In the genomic region with DNA sequence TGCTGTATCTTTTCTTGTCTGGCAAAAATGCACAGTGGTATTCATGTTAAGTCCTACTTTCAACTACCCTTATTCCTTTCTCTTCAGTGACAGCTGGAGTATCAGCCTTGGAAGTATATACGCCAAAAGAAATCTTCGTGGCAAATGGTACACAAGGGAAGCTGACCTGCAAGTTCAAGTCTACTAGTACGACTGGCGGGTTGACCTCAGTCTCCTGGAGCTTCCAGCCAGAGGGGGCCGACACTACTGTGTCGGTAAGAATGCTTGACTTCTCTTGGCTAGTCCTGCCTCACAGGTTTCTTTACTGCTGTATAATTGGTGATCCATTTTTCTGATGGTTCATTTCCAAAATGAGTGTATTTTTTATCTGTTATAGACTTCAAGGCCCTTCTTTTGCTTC, we compare ENCODE assay signal across 3 cellular contexts.
A peak's percentile ranks its signal among the peaks of the same experiment; 100 is the strongest.
TF ChIP-seq lines count a peak whose summit lies in the region.

No MANE protein-coding gene starts in this region.

TF ChIP-seq in HepG2, 621 proteins besides CTCF, POLR2A, EP300 and RAD21:
- TF ChIP-seq, protein P1, sequence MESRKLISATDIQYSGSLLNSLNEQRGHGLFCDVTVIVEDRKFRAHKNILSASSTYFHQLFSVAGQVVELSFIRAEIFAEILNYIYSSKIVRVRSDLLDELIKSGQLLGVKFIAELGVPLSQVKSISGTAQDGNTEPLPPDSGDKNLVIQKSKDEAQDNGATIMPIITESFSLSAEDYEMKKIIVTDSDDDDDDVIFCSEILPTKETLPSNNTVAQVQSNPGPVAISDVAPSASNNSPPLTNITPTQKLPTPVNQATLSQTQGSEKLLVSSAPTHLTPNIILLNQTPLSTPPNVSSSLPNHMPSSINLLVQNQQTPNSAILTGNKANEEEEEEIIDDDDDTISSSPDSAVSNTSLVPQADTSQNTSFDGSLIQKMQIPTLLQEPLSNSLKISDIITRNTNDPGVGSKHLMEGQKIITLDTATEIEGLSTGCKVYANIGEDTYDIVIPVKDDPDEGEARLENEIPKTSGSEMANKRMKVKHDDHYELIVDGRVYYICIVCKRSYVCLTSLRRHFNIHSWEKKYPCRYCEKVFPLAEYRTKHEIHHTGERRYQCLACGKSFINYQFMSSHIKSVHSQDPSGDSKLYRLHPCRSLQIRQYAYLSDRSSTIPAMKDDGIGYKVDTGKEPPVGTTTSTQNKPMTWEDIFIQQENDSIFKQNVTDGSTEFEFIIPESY (CRISPR knock-in tag; IDR thresholded peaks at IDR 0.05) = peak; percentile 54; the same call in 1 of the 2 replicates
- no peak for TF ChIP-seq SMAD3 (CRISPR knock-in tag; IDR thresholded peaks at IDR 0.05)
TF ChIP-seq in HepG2: peak in this region for 1.

TF ChIP-seq in HEK293, 187 proteins besides CTCF, POLR2A, EP300 and RAD21:
- TF ChIP-seq ZNF133 (tag by site-specific recombination; IDR thresholded peaks at IDR 0.05) = peak; percentile 53; the same call in 1 of the 2 replicates
- TF ChIP-seq IKZF3 (tag by site-specific recombination; IDR thresholded peaks at IDR 0.05) = no peak

TF ChIP-seq in K562, 482 proteins besides CTCF, POLR2A, EP300 and RAD21:
- TF ChIP-seq POLR2AphosphoS2 (IDR thresholded peaks at IDR 0.05; ENCODE audit: low read length) (no peak), IFI16 (CRISPR knock-in tag; IDR thresholded peaks at IDR 0.05) (no peak), KAT2B (IDR thresholded peaks at IDR 0.05; ENCODE audit: low read depth, low read length) (no peak), HDGF (IDR thresholded peaks at IDR 0.05) (no peak), CREBBP (IDR thresholded peaks at IDR 0.05; ENCODE audit: low read depth, low read length) (peak; percentile 74), XRCC4 (IDR thresholded peaks at IDR 0.05; ENCODE audit: extremely low read depth, insufficient read depth, insufficient read length) (no peak), HSF4 (CRISPR knock-in tag; IDR thresholded peaks at IDR 0.05; ENCODE audit: borderline replicate concordance) (no peak), MYNN (IDR thresholded peaks at IDR 0.05) (no peak), MYNN (CRISPR knock-in tag; IDR thresholded peaks at IDR 0.05) (no peak), DPF2 (IDR thresholded peaks at IDR 0.05) (no peak)
- TF ChIP-seq, protein P2, sequence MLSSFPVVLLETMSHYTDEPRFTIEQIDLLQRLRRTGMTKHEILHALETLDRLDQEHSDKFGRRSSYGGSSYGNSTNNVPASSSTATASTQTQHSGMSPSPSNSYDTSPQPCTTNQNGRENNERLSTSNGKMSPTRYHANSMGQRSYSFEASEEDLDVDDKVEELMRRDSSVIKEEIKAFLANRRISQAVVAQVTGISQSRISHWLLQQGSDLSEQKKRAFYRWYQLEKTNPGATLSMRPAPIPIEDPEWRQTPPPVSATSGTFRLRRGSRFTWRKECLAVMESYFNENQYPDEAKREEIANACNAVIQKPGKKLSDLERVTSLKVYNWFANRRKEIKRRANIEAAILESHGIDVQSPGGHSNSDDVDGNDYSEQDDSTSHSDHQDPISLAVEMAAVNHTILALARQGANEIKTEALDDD (IDR thresholded peaks at IDR 0.05) = peak; percentile 71; the same call in 1 of the 2 replicates
- TF ChIP-seq, protein P3, sequence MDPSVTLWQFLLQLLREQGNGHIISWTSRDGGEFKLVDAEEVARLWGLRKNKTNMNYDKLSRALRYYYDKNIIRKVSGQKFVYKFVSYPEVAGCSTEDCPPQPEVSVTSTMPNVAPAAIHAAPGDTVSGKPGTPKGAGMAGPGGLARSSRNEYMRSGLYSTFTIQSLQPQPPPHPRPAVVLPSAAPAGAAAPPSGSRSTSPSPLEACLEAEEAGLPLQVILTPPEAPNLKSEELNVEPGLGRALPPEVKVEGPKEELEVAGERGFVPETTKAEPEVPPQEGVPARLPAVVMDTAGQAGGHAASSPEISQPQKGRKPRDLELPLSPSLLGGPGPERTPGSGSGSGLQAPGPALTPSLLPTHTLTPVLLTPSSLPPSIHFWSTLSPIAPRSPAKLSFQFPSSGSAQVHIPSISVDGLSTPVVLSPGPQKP (CRISPR knock-in tag; IDR thresholded peaks at IDR 0.05) = no peak
- TF ChIP-seq, protein P4, sequence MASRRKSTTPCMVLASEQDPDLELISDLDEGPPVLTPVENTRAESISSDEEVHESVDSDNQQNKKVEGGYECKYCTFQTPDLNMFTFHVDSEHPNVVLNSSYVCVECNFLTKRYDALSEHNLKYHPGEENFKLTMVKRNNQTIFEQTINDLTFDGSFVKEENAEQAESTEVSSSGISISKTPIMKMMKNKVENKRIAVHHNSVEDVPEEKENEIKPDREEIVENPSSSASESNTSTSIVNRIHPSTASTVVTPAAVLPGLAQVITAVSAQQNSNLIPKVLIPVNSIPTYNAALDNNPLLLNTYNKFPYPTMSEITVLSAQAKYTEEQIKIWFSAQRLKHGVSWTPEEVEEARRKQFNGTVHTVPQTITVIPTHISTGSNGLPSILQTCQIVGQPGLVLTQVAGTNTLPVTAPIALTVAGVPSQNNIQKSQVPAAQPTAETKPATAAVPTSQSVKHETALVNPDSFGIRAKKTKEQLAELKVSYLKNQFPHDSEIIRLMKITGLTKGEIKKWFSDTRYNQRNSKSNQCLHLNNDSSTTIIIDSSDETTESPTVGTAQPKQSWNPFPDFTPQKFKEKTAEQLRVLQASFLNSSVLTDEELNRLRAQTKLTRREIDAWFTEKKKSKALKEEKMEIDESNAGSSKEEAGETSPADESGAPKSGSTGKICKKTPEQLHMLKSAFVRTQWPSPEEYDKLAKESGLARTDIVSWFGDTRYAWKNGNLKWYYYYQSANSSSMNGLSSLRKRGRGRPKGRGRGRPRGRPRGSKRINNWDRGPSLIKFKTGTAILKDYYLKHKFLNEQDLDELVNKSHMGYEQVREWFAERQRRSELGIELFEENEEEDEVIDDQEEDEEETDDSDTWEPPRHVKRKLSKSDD (conservative IDR thresholded peaks at IDR 0.05; ENCODE audit: low read length) = no peak
- TF ChIP-seq, protein P1 (CRISPR knock-in tag; IDR thresholded peaks at IDR 0.05) = 0 out of 2 replicates have a peak, but pooled peaks have one; percentile 39
- TF ChIP-seq, protein P5, sequence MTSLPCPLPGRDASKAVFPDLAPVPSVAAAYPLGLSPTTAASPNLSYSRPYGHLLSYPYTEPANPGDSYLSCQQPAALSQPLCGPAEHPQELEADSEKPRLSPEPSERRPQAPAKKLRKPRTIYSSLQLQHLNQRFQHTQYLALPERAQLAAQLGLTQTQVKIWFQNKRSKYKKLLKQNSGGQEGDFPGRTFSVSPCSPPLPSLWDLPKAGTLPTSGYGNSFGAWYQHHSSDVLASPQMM (CRISPR knock-in tag; IDR thresholded peaks at IDR 0.05) = no peak
